16 cellular contexts compared by ENCODE assay signal in genomic region chr5:133679534-133679933, GRCh38.
"Had no signal": no experiment of that assay in that cellular context is flagged by ENCODE, and none has a peak within 500 bp of the region (broad histone marks: within the 10 kb centered on the region; RNA-seq: fewer than 3 reads in every experiment).

No MANE protein-coding gene starts in this region.

- H3K36me3 ChIP-seq: prostate gland, stomach, thoracic aorta, transverse colon had no signal

- ATAC-seq: foreskin keratinocyte; left colon; naive thymus-derived CD4-positive, alpha-beta T cell; sciatic nerve had no signal

- H3K4me1 ChIP-seq: foreskin keratinocyte, parathyroid adenoma, prostate gland, stomach, transverse colon had no signal

- H3K27ac ChIP-seq: foreskin keratinocyte, hepatocyte, parathyroid adenoma, prostate gland, skin epidermis, stomach, thoracic aorta, transverse colon had no signal

- H3K27me3 ChIP-seq: transverse colon had no signal

- DNase-seq: erythroblast; foreskin keratinocyte; left colon; mesendoderm; naive thymus-derived CD4-positive, alpha-beta T cell; nephron progenitor cell; stimulated activated naive CD4-positive, alpha-beta T cell; substantia nigra; transverse colon had no signal

- H3K9me3 ChIP-seq: prostate gland, stomach, thoracic aorta, transverse colon had no signal

- H3K4me3 ChIP-seq: hepatocyte, prostate gland, skin epidermis, stomach, thoracic aorta, transverse colon had no signal
